ENCODE assay signal across 19 cellular contexts in genomic region chr10:8463853-8464252, GRCh38.
DNase-seq lines count a peak whose midpoint lies in the region; ATAC-seq and TF ChIP-seq lines count a peak whose summit lies in the region.
"Had no signal": no experiment of that assay in that cellular context is flagged by ENCODE, and none has a peak within 500 bp of the region (broad histone marks: within the 10 kb centered on the region; RNA-seq: fewer than 3 reads in every experiment).

No MANE protein-coding gene starts in this region.

- H3K27ac ChIP-seq in left ventricle myocardium inferior (replicated peaks) (no peak overlapping the region), left lung (no peak overlapping the region)
- H3K27ac ChIP-seq: 22Rv1, A549, BLaER1 had no signal

- H3K36me3 ChIP-seq in left ventricle myocardium inferior = no peaks in the 10 kb centered on the region
- H3K36me3 ChIP-seq in left lung = no peaks in the 10 kb centered on the region
- H3K36me3 ChIP-seq: BLaER1 had no signal

- no peak for TF ChIP-seq CTCF in left ventricle myocardium inferior (IDR thresholded peaks at IDR 0.05; ENCODE audit: borderline replicate concordance)
- TF ChIP-seq CTCF in left lung (IDR thresholded peaks at IDR 0.05) = no peak

- H3K4me3 ChIP-seq in left ventricle myocardium inferior (no peak overlapping the region), left lung (no peak overlapping the region)
- H3K4me3 ChIP-seq: A549, BLaER1 had no signal

- intact Hi-C loops in Right ventricle myocardium inferior (cut with DNase I) = no loop called here
- intact Hi-C loops in left ventricle myocardium inferior (cut with micrococcal nuclease) = no loop called here
- intact Hi-C loops in left lung (cut with DNase I) = no loop called here

- H3K9me3 ChIP-seq in left ventricle myocardium inferior (replicated peaks) (no peaks in the 10 kb centered on the region), left lung (no peaks in the 10 kb centered on the region)
- H3K9me3 ChIP-seq: A549, BLaER1 had no signal

- H3K4me1 ChIP-seq in left ventricle myocardium inferior (no peaks in the 10 kb centered on the region), left lung (no peaks in the 10 kb centered on the region)
- H3K4me1 ChIP-seq: A549, BLaER1 had no signal

- no peak for DNase-seq in Right ventricle myocardium inferior (ENCODE audit: missing footprints)
- no peak for DNase-seq in left ventricle myocardium inferior
- peak; percentile 48 for DNase-seq in Ammon's horn (ENCODE audit: low spot score)
- peak; percentile 53 for DNase-seq in inferior parietal cortex (ENCODE audit: extremely low spot score)
- peak; percentile 21 for DNase-seq in putamen (ENCODE audit: low spot score)
- no peak for DNase-seq in left lung
- no peak for DNase-seq in NCI-H1436 treated with DMSO at 0.1 percent for 48 hours (lab: John Stamatoyannopoulos, UW)
- DNase-seq: AML-193; Calu3; CD4-positive, alpha-beta memory T cell; DMS79 treated with DMSO at 0.1 percent for 48 hours; GF-D8; GOT3; H7 had no signal

- no peaks in the 10 kb centered on the region for H3K27me3 ChIP-seq in left ventricle myocardium inferior (ENCODE audit: low read depth)
- no peaks in the 10 kb centered on the region for H3K27me3 ChIP-seq in left lung
- H3K27me3 ChIP-seq: BLaER1 had no signal

- ATAC-seq in Right ventricle myocardium inferior = peak; percentile 57
- no peak for ATAC-seq in HG03159 (IDR thresholded peaks at IDR 0.05; ENCODE audit: unreplicated experiment)
- no peak for ATAC-seq in left lung
- ATAC-seq: A549, HepG2 had no signal

Comparison
In these comparisons a context has a peak if more than half of its experiments do, and no peak if none do; other contexts are left out.
1. DNase-seq: peak in Ammon's horn (single experiment), inferior parietal cortex (single experiment) and putamen (single experiment); none in Right ventricle myocardium inferior (single experiment), left ventricle myocardium inferior (single experiment), left lung (0 of 2) and NCI-H1436 treated with DMSO at 0.1 percent for 48 hours (single experiment).